Comparison of ENCODE assay signal across 12 cellular contexts in genomic region chr6:109891924-109892323, GRCh38.
DNase-seq lines count a peak whose midpoint lies in the region; ATAC-seq and TF ChIP-seq lines count a peak whose summit lies in the region.
"Had no signal": no experiment of that assay in that cellular context is flagged by ENCODE, and none has a peak within 500 bp of the region (broad histone marks: within the 10 kb centered on the region; RNA-seq: fewer than 3 reads in every experiment).

No MANE protein-coding gene starts in this region.

- H3K36me3 ChIP-seq in left ventricle myocardium inferior (no peaks in the 10 kb centered on the region), mesendoderm (ENCODE audit: control insufficient read depth, insufficient read depth, low read length) (no peaks in the 10 kb centered on the region), upper lobe of right lung (no peaks in the 10 kb centered on the region), mesenchymal stem cell (ENCODE audit: control insufficient read depth in 1 of 2, insufficient read depth in 2 of 2, low read depth in 1 of 2, low read length in 2 of 2) (no peaks in the 10 kb centered on the region)
- H3K36me3 ChIP-seq: Peyer's patch had no signal

- WGBS in mesendoderm (ENCODE audit: extremely low coverage, insufficient coverage, low lambda C conversion rate): no CpG with 5 or more reads among the region's 5 CpGs
- WGBS in mesenchymal stem cell: 90% methylated on average over 5 of the region's 5 CpGs

- no peak overlapping the region for H2BK12ac ChIP-seq in mesenchymal stem cell (ENCODE audit: low read length in 2 of 2)

- H3K14ac ChIP-seq in mesenchymal stem cell (ENCODE audit: low read length in 2 of 2): peak overlapping the region in 1 of 2 experiments; percentile 3

- H3K79me2 ChIP-seq in mesendoderm (ENCODE audit: control insufficient read depth, insufficient read depth, low read length): no peaks in the 10 kb centered on the region

- TF ChIP-seq CTCF in left ventricle myocardium inferior (IDR thresholded peaks at IDR 0.05; ENCODE audit: borderline replicate concordance) (no peak), upper lobe of right lung (IDR thresholded peaks at IDR 0.05) (no peak)

- peak overlapping the region; percentile 36 for H3K56ac ChIP-seq in mesendoderm (ENCODE audit: low read length)

- H2BK5ac ChIP-seq in mesendoderm (ENCODE audit: low read length) (no peak overlapping the region), mesenchymal stem cell (ENCODE audit: low read depth, low read length, poor library complexity, severe bottlenecking) (no peak overlapping the region)

- H2BK120ac ChIP-seq in mesendoderm (ENCODE audit: low read depth, low read length) (no peak overlapping the region), mesenchymal stem cell (ENCODE audit: low read depth, low read length) (no peak overlapping the region)

- no peaks in the 10 kb centered on the region for H3K4me1 ChIP-seq in left ventricle myocardium inferior
- H3K4me1 ChIP-seq in mesendoderm (ENCODE audit: control insufficient read depth, low read depth, low read length): peaks cover 5% of the 10 kb centered on the region
- H3K4me1 ChIP-seq in upper lobe of right lung: no peaks in the 10 kb centered on the region
- no peaks in the 10 kb centered on the region for H3K4me1 ChIP-seq in mesenchymal stem cell (ENCODE audit: control insufficient read depth, insufficient read depth, low read depth, low read length)

- H2BK15ac ChIP-seq in mesendoderm (replicated peaks; ENCODE audit: low read depth): no peak overlapping the region
- no peak overlapping the region for H2BK15ac ChIP-seq in mesenchymal stem cell (ENCODE audit: low read depth, poor library complexity, severe bottlenecking)

- H3K4me3 ChIP-seq in left ventricle myocardium inferior (no peak overlapping the region), mesendoderm (ENCODE audit: low read length) (no peak overlapping the region), upper lobe of right lung (no peak overlapping the region), mesenchymal stem cell (ENCODE audit: insufficient read depth in 1 of 2, low read depth in 1 of 2, low read length in 2 of 2) (no peak overlapping the region)
- H3K4me3 ChIP-seq: Peyer's patch, smooth muscle cell had no signal

- H3K27ac ChIP-seq in left ventricle myocardium inferior (replicated peaks) (no peak overlapping the region), mesendoderm (ENCODE audit: low read depth, low read length) (no peak overlapping the region), upper lobe of right lung (peak overlapping the region; percentile 53), mesenchymal stem cell (ENCODE audit: low read length, poor library complexity, severe bottlenecking) (no peak overlapping the region)
- H3K27ac ChIP-seq: Peyer's patch had no signal

- H3K4ac ChIP-seq in mesendoderm (ENCODE audit: low read depth, low read length) (no peak overlapping the region), mesenchymal stem cell (ENCODE audit: low read depth in 1 of 2, low read length in 2 of 2) (no peak overlapping the region)

- DNase-seq in left cardiac atrium (no peak), left ventricle myocardium inferior (no peak), SKM-1 treated with dmso at 0.1 percent for 144 hours (lab: John Stamatoyannopoulos, UW; ENCODE audit: unreplicated experiment) (peak; percentile 96), mesendoderm (no peak), upper lobe of right lung (no peak), mesenchymal stem cell (no peak), NCI-H345 (lab: John Stamatoyannopoulos, UW) (no peak)
- DNase-seq: NCI-H1930, Peyer's patch had no signal

- H2AK5ac ChIP-seq in mesendoderm (ENCODE audit: low read length) (peak overlapping the region; percentile 16), mesenchymal stem cell (ENCODE audit: low read length, severe bottlenecking) (no peak overlapping the region)

- H2AFZ ChIP-seq in mesenchymal stem cell (ENCODE audit: low read depth, low read length): no peak overlapping the region

- H3K79me1 ChIP-seq in mesendoderm (ENCODE audit: low read length) (no peaks in the 10 kb centered on the region), mesenchymal stem cell (replicated peaks; ENCODE audit: low read length, poor library complexity, severe bottlenecking) (no peaks in the 10 kb centered on the region)

- ATAC-seq in left cardiac atrium (peak; percentile 35 to 70), upper lobe of right lung (peak; percentile 76), HG03139 (IDR thresholded peaks at IDR 0.05; ENCODE audit: unreplicated experiment) (no peak)
- ATAC-seq: T-cell had no signal

- H3K23ac ChIP-seq in mesendoderm (ENCODE audit: low read length) (no peak overlapping the region), mesenchymal stem cell (ENCODE audit: low read length in 2 of 2) (no peak overlapping the region)

- H3K18ac ChIP-seq in mesendoderm (ENCODE audit: low read length): no peak overlapping the region
- no peak overlapping the region for H3K18ac ChIP-seq in mesenchymal stem cell (ENCODE audit: low read depth in 1 of 2, low read length in 2 of 2)

- no peaks in the 10 kb centered on the region for H3K9me3 ChIP-seq in left ventricle myocardium inferior (replicated peaks)
- H3K9me3 ChIP-seq in upper lobe of right lung: no peaks in the 10 kb centered on the region
- no peaks in the 10 kb centered on the region for H3K9me3 ChIP-seq in mesenchymal stem cell (ENCODE audit: control insufficient read depth, low read length)
- H3K9me3 ChIP-seq: Peyer's patch had no signal

- no peak overlapping the region for H4K5ac ChIP-seq in mesendoderm (ENCODE audit: low read length)

- H3K4me2 ChIP-seq in mesendoderm (ENCODE audit: low read length) (no peak overlapping the region), mesenchymal stem cell (ENCODE audit: low read length, poor library complexity, severe bottlenecking) (no peak overlapping the region)
- H3K4me2 ChIP-seq: smooth muscle cell had no signal

- H3K9ac ChIP-seq in mesendoderm (ENCODE audit: low read length): no peak overlapping the region
- no peak overlapping the region for H3K9ac ChIP-seq in mesenchymal stem cell (ENCODE audit: low read length)

- no peaks in the 10 kb centered on the region for H3K27me3 ChIP-seq in left ventricle myocardium inferior (ENCODE audit: low read depth)
- no peaks in the 10 kb centered on the region for H3K27me3 ChIP-seq in mesendoderm (ENCODE audit: insufficient read depth, low read length, poor library complexity)
- no peaks in the 10 kb centered on the region for H3K27me3 ChIP-seq in upper lobe of right lung
- H3K27me3 ChIP-seq in mesenchymal stem cell (ENCODE audit: control insufficient read depth in 1 of 2, insufficient read depth in 1 of 2, low read length in 2 of 2): peaks cover 0 to 7% of the 10 kb centered on the region in 2 experiments
- H3K27me3 ChIP-seq: Peyer's patch had no signal

- no peak overlapping the region for H4K91ac ChIP-seq in mesenchymal stem cell (ENCODE audit: low read length)

- no peak overlapping the region for H4K8ac ChIP-seq in mesendoderm (ENCODE audit: low read depth, low read length)
- H4K8ac ChIP-seq in mesenchymal stem cell (ENCODE audit: low read length): no peak overlapping the region

- intact Hi-C loops in left cardiac atrium (cut with DNase I) (no loop called here), left ventricle myocardium inferior (cut with micrococcal nuclease) (no loop called here), upper lobe of right lung (cut with DNase I) (no loop called here)
